27 cellular contexts compared by ENCODE assay signal in genomic region chr13:91277013-91277676, GRCh38.
"Had no signal": no experiment of that assay in that cellular context is flagged by ENCODE, and none has a peak within 500 bp of the region (broad histone marks: within the 10 kb centered on the region; RNA-seq: fewer than 3 reads in every experiment).

No MANE protein-coding gene starts in this region.

- FAIRE-seq: small intestine, urothelium cell line had no signal

- H3K79me2 ChIP-seq: parathyroid adenoma had no signal

- H3K27me3 ChIP-seq: ovary, right lobe of liver, sigmoid colon, stomach, thyroid gland, tibial nerve, upper lobe of left lung, vagina had no signal

- H2AFZ ChIP-seq: parathyroid adenoma had no signal

- H3K9ac ChIP-seq: parathyroid adenoma had no signal

- H3K4me3 ChIP-seq: ovary, psoas muscle, right lobe of liver, sigmoid colon, stomach, thoracic aorta, thyroid gland, tibial nerve, upper lobe of left lung, vagina had no signal

- ATAC-seq: naive thymus-derived CD8-positive, alpha-beta T cell; natural killer cell treated with Interleukin-12 subunit alpha and Interleukin-12 subunit beta and Interleukin-15 and Interleukin-18, amount 100 ng/mL, for 72 hours; psoas muscle; right cardiac atrium; right lobe of liver; stimulated activated effector memory CD8-positive, alpha-beta T cell treated with anti-CD3 and anti-CD28 coated beads, Interleukin-12 subunit alpha, Interleukin-12 subunit beta, amount 100 ng/mL, for 72 hours; stimulated activated naive B cell treated with anti-CD40 and anti-IgM and Interleukin-4, amounts not matched to agents 10 μg/mL and 1 μg/mL and 100 μg/mL, for 72 hours had no signal

- H3K9me3 ChIP-seq: ovary, psoas muscle, right lobe of liver, sigmoid colon, stomach, thyroid gland, upper lobe of left lung, vagina had no signal

- H3K36me3 ChIP-seq: ovary, right lobe of liver, sigmoid colon, stomach, thoracic aorta, thyroid gland, tibial nerve, upper lobe of left lung, vagina had no signal

- H3K4me1 ChIP-seq: parathyroid adenoma, psoas muscle, right lobe of liver, sigmoid colon, stomach, thyroid gland, tibial nerve, upper lobe of left lung, vagina had no signal

- DNase-seq: naive thymus-derived CD8-positive, alpha-beta T cell; nephron progenitor cell; occipital lobe; ovary; posterior cingulate gyrus; psoas muscle; right cardiac atrium; right lobe of liver; sigmoid colon; small intestine; stimulated activated CD4-positive, alpha-beta T cell treated with anti-CD3 and anti-CD28 coated beads, Interleukin-15, amount 100 ng/mL, for 24 hours; stimulated activated CD4-positive, alpha-beta T cell treated with anti-CD3 and anti-CD28 coated beads, Interleukin-2, amount 100 ng/mL, for 24 hours; stimulated activated CD4-positive, alpha-beta T cell treated with anti-CD3 and anti-CD28 coated beads, Interleukin-2, amount 100 ng/mL, for 48 hours; stimulated activated CD4-positive, alpha-beta T cell treated with anti-CD3 and anti-CD28 coated beads, Interleukin-4, amount 100 ng/mL, for 24 hours; stimulated activated naive B cell treated with anti-CD40 and anti-IgM and Interleukin-4, amounts not matched to agents 10 μg/mL and 1 μg/mL and 100 μg/mL, for 72 hours; stimulated activated naive CD4-positive, alpha-beta T cell treated with Interleukin-2 at 50 U/mL for 16 hours; stomach; thyroid gland; trophoblast cell; upper lobe of left lung had no signal

- H3K27ac ChIP-seq: ovary, parathyroid adenoma, psoas muscle, right lobe of liver, sigmoid colon, stomach, thoracic aorta, thyroid gland, tibial nerve, upper lobe of left lung, vagina had no signal
